7 cellular contexts compared by ENCODE assay signal in genomic region chr10:86536294-86536861, GRCh38. TPM values are rescaled to one million over a fixed set of nuclear protein-coding genes. Genes with fewer than 3 reads are reported as not detected.
DNase-seq lines count a peak whose midpoint lies in the region; ATAC-seq and TF ChIP-seq lines count a peak whose summit lies in the region.

No MANE protein-coding gene starts in this region.

- DNase-seq in activated naive CD4-positive, alpha-beta T cell treated with anti-CD3 and anti-CD28 coated beads, Interleukin-2, amount 10 ng/mL, durations not matched to agents 7 days and 5 days: peak; percentile 75
- DNase-seq in naive thymus-derived CD8-positive, alpha-beta T cell: peak; percentile 41 to 86 (median 66)
- DNase-seq in type B pancreatic cell (ENCODE audit: extremely low spot score, unreplicated experiment) (no peak), NCI-H1436 (lab: John Stamatoyannopoulos, UW) (no peak)

- peaks cover 3% of the 10 kb centered on the region for H3K27me3 Mint-ChIP-seq in T-helper 1 cell treated with Interleukin-12 subunit alpha and Interleukin-12 subunit beta and Interleukin-4 antibody, amounts not matched to agents 30 μg/mL and 1 μg/mL, for 36 hours (ENCODE audit: low read depth)
- no peaks in the 10 kb centered on the region for H3K27me3 Mint-ChIP-seq in activated naive CD4-positive, alpha-beta T cell treated with anti-CD3 and anti-CD28 coated beads, Interleukin-2, amount 10 ng/mL, durations not matched to agents 7 days and 5 days
- H3K27me3 Mint-ChIP-seq in naive thymus-derived CD8-positive, alpha-beta T cell: peaks cover 0 to 2% (median 0%) of the 10 kb centered on the region in 5 donors
- H3K27me3 Mint-ChIP-seq in type B pancreatic cell: peaks cover 19% of the 10 kb centered on the region

- CTCF ChIA-PET in activated naive CD4-positive, alpha-beta T cell treated with anti-CD3 and anti-CD28 coated beads, Interleukin-2, amount 10 ng/mL, durations not matched to agents 7 days and 5 days (lab: Charles Lee): no interaction called here

- H3K27ac Mint-ChIP-seq in T-helper 1 cell treated with Interleukin-12 subunit alpha and Interleukin-12 subunit beta and Interleukin-4 antibody, amounts not matched to agents 30 μg/mL and 1 μg/mL, for 36 hours: peak overlapping the region; percentile 42
- peak overlapping the region; percentile 84 for H3K27ac Mint-ChIP-seq in activated naive CD4-positive, alpha-beta T cell treated with anti-CD3 and anti-CD28 coated beads, Interleukin-2, amount 10 ng/mL, durations not matched to agents 7 days and 5 days
- peak overlapping the region; percentile 89 to 97 (median 92) for H3K27ac Mint-ChIP-seq in naive thymus-derived CD8-positive, alpha-beta T cell
- H3K27ac Mint-ChIP-seq in type B pancreatic cell: no peak overlapping the region

- peak; percentile 90 to 95 for ATAC-seq in naive thymus-derived CD8-positive, alpha-beta T cell
- ATAC-seq in HG02981 (IDR thresholded peaks at IDR 0.05; ENCODE audit: unreplicated experiment) (no peak), HG03025 (IDR thresholded peaks at IDR 0.05; ENCODE audit: low FRiP score, unreplicated experiment) (no peak)

- no peaks in the 10 kb centered on the region for H3K9me3 Mint-ChIP-seq in T-helper 1 cell treated with Interleukin-12 subunit alpha and Interleukin-12 subunit beta and Interleukin-4 antibody, amounts not matched to agents 30 μg/mL and 1 μg/mL, for 36 hours
- H3K9me3 Mint-ChIP-seq in activated naive CD4-positive, alpha-beta T cell treated with anti-CD3 and anti-CD28 coated beads, Interleukin-2, amount 10 ng/mL, durations not matched to agents 7 days and 5 days: peaks cover 5% of the 10 kb centered on the region
- no peaks in the 10 kb centered on the region for H3K9me3 Mint-ChIP-seq in naive thymus-derived CD8-positive, alpha-beta T cell
- H3K9me3 Mint-ChIP-seq in type B pancreatic cell: peaks cover 4% of the 10 kb centered on the region

- no peak for TF ChIP-seq CTCF in type B pancreatic cell (conservative IDR thresholded peaks at IDR 0.05)

- H3K4me3 Mint-ChIP-seq in T-helper 1 cell treated with Interleukin-12 subunit alpha and Interleukin-12 subunit beta and Interleukin-4 antibody, amounts not matched to agents 30 μg/mL and 1 μg/mL, for 36 hours: peak overlapping the region; percentile 19
- H3K4me3 Mint-ChIP-seq in activated naive CD4-positive, alpha-beta T cell treated with anti-CD3 and anti-CD28 coated beads, Interleukin-2, amount 10 ng/mL, durations not matched to agents 7 days and 5 days: peak overlapping the region; percentile 60
- H3K4me3 Mint-ChIP-seq in naive thymus-derived CD8-positive, alpha-beta T cell: peak overlapping the region; percentile 73 to 88 (median 82)
- H3K4me3 Mint-ChIP-seq in type B pancreatic cell: peak overlapping the region; percentile 87

- POLR2A ChIA-PET in naive thymus-derived CD8-positive, alpha-beta T cell (lab: Charles Lee): interaction anchor here (0.7 to 4.6 kb wide), 2 partner anchors 14 to 19 kb away, joined by 6 to 24 read pairs; partner anchors contain the start of gene WAPL

- H3K36me3 Mint-ChIP-seq in T-helper 1 cell treated with Interleukin-12 subunit alpha and Interleukin-12 subunit beta and Interleukin-4 antibody, amounts not matched to agents 30 μg/mL and 1 μg/mL, for 36 hours (ENCODE audit: low read depth): peaks cover 2% of the 10 kb centered on the region
- H3K36me3 Mint-ChIP-seq in activated naive CD4-positive, alpha-beta T cell treated with anti-CD3 and anti-CD28 coated beads, Interleukin-2, amount 10 ng/mL, durations not matched to agents 7 days and 5 days: peaks cover 7% of the 10 kb centered on the region
- H3K36me3 Mint-ChIP-seq in naive thymus-derived CD8-positive, alpha-beta T cell: no peaks in the 10 kb centered on the region
- no peaks in the 10 kb centered on the region for H3K36me3 Mint-ChIP-seq in type B pancreatic cell

- H3K4me1 Mint-ChIP-seq in T-helper 1 cell treated with Interleukin-12 subunit alpha and Interleukin-12 subunit beta and Interleukin-4 antibody, amounts not matched to agents 30 μg/mL and 1 μg/mL, for 36 hours (ENCODE audit: low read depth): peaks cover 15% of the 10 kb centered on the region
- peaks cover 35% of the 10 kb centered on the region for H3K4me1 Mint-ChIP-seq in activated naive CD4-positive, alpha-beta T cell treated with anti-CD3 and anti-CD28 coated beads, Interleukin-2, amount 10 ng/mL, durations not matched to agents 7 days and 5 days
- peaks cover 19 to 42% (median 35%) of the 10 kb centered on the region in 4 donors for H3K4me1 Mint-ChIP-seq in naive thymus-derived CD8-positive, alpha-beta T cell
- H3K4me1 Mint-ChIP-seq in type B pancreatic cell (ENCODE audit: unreplicated experiment): no peaks in the 10 kb centered on the region

RNA-seq across cellular contexts. Expression of gene WAPL, which starts 14.8 kb away (rescaled TPM):
- 10 to 100 TPM; 66.5 to 67.3 TPM for total RNA-seq in naive thymus-derived CD8-positive, alpha-beta T cell
- polyA plus RNA-seq in naive thymus-derived CD8-positive, alpha-beta T cell: 10 to 100 TPM; 37.0 to 42.1 (median 38.6) TPM
- 41.3 and 42.4 TPM in 2 replicates for total RNA-seq in type B pancreatic cell (ENCODE audit: low replicate concordance)

Comparison
In these comparisons a context has a peak if more than half of its experiments do, and no peak if none do; other contexts are left out.
1. H3K4me3 Mint-ChIP-seq: peak in every context shown above with its lines; median percentile 87 in type B pancreatic cell; 82 in naive thymus-derived CD8-positive, alpha-beta T cell; 60 in activated naive CD4-positive, alpha-beta T cell treated with anti-CD3 and anti-CD28 coated beads, Interleukin-2, amount 10 ng/mL, durations not matched to agents 7 days and 5 days; 19 in T-helper 1 cell treated with Interleukin-12 subunit alpha and Interleukin-12 subunit beta and Interleukin-4 antibody, amounts not matched to agents 30 μg/mL and 1 μg/mL, for 36 hours.
2. DNase-seq: peak in activated naive CD4-positive, alpha-beta T cell treated with anti-CD3 and anti-CD28 coated beads, Interleukin-2, amount 10 ng/mL, durations not matched to agents 7 days and 5 days (single experiment) and naive thymus-derived CD8-positive, alpha-beta T cell (10 of 10); none in type B pancreatic cell (single experiment) and NCI-H1436 (single experiment).
3. ATAC-seq: peak in naive thymus-derived CD8-positive, alpha-beta T cell (2 of 2); none in HG02981 (single experiment) and HG03025 (single experiment).